ENCODE assay signal across 6 cellular contexts in the genomic region with DNA sequence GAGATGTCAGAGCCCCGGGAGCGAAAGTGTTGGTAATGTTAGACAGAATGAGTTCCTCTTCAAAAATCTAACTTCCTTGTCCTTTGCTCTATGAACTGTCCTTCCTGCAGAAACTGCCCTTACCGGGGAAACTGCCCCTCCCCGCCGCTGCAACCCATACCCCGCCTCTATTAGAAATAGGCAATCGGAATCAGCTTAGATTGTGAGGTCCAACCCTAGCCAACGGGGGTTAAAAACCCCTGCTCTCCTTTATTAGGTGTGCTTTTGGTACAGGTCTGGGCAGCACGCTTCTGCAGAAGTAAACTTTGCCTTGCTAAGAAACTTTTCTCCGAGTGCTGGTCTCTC. TPM values are rescaled to one million over a fixed set of nuclear protein-coding genes. Genes with fewer than 3 reads are reported as not detected.
A peak's percentile ranks its signal among the peaks of the same experiment; 100 is the strongest.
DNase-seq lines count a peak whose midpoint lies in the region; ATAC-seq and TF ChIP-seq lines count a peak whose summit lies in the region.

No MANE protein-coding gene starts in this region.

- H3K36me3 ChIP-seq in iPS DF 6.9 (ENCODE audit: control insufficient read depth, insufficient read depth, low read length), result peaks cover 3% of the 10 kb centered on the region; the same call in 1 of the 2 replicates

- DNase-seq in H9, result peak; percentile 57
- DNase-seq in iPS DF 6.9 (ENCODE audit: low read depth, low spot score), result no peak
- DNase-seq in GM13976 (ENCODE audit: low spot score), result no peak
- DNase-seq in epidermal melanocyte (ENCODE audit: insufficient read length, low spot score), result no peak
- DNase-seq in NCI-H187 (lab: John Stamatoyannopoulos, UW), result no peak

- no peaks in the 10 kb centered on the region for H3K79me1 ChIP-seq in H9 (ENCODE audit: insufficient read depth, low read depth, low read length, poor library complexity, severe bottlenecking)

- H3K18ac ChIP-seq in H9 (ENCODE audit: insufficient read length, low read depth, low read length), result peak overlapping the region; percentile 11

- no peak for TF ChIP-seq CTCF in H9 (conservative IDR thresholded peaks at IDR 0.05)
- no peak for TF ChIP-seq CTCF in GM13976 (IDR thresholded peaks at IDR 0.05; ENCODE audit: borderline replicate concordance, control extremely low read depth, extremely low read depth, insufficient read depth, missing control alignments)

- peak overlapping the region; percentile 79 for H3K4me2 ChIP-seq in H9 (ENCODE audit: insufficient read depth, insufficient read length, low read length)

- no peak overlapping the region for H2BK15ac ChIP-seq in H9 (ENCODE audit: low read depth, low read length)

- H4K91ac ChIP-seq in H9 (ENCODE audit: insufficient read length, low read depth, low read length), result no peak overlapping the region

- H3K56ac ChIP-seq in H9 (ENCODE audit: insufficient read length, low read depth, low read length), result no peak overlapping the region

- peak overlapping the region; percentile 57 for H2AFZ ChIP-seq in H9 (ENCODE audit: low read length)

- peak overlapping the region; percentile 93 to 96 (median 95) for H3K27ac Mint-ChIP-seq in H9

- H3K27me3 Mint-ChIP-seq in H9 (ENCODE audit: low read depth), result peaks cover 2% of the 10 kb centered on the region; the same call in 1 of the 2 replicates

- H3T11ph ChIP-seq in H9 (ENCODE audit: low read length), result no peak overlapping the region

- peaks cover 9 to 23% (median 19%) of the 10 kb centered on the region in 3 experiments for H3K36me3 Mint-ChIP-seq in H9 (ENCODE audit: insufficient read depth in 1 of 3, low read depth in 3 of 3)

- H2BK12ac ChIP-seq in H9 (ENCODE audit: insufficient read length, low read depth, low read length), result no peak overlapping the region

- H3K79me2 ChIP-seq in H9 (ENCODE audit: insufficient read depth, low read length), result no peaks in the 10 kb centered on the region

- peak; percentile 10 for ATAC-seq in SK-N-SH treated with all-trans-retinoic acid at 6 μM for 48 hours

- H2BK20ac ChIP-seq in H9 (ENCODE audit: low read depth, low read length, poor library complexity, severe bottlenecking), result no peak overlapping the region

- no CpG with 5 or more reads among the region's 10 CpGs for WGBS in H9 (ENCODE audit: extremely low coverage, insufficient read length, low lambda C conversion rate)
- WGBS in iPS DF 6.9 (ENCODE audit: insufficient coverage, insufficient read length), result no CpG with 5 or more reads among the region's 10 CpGs

- no peak overlapping the region for H2AK5ac ChIP-seq in H9 (ENCODE audit: insufficient read length, low read length)

- H3K4me1 ChIP-seq in H9 (ENCODE audit: insufficient read depth, low read length), result no peaks in the 10 kb centered on the region; the same call in 1 of the 2 replicates
- H3K4me1 ChIP-seq in iPS DF 6.9 (ENCODE audit: control insufficient read depth, insufficient read depth, low read length), result no peaks in the 10 kb centered on the region

- in situ Hi-C loops in GM13976 (cut with MboI; ENCODE audit: low sequenced_read_pairs, unreplicated experiment), result no loop called here

- H3K27ac ChIP-seq in H9 (ENCODE audit: insufficient read length, low read depth, low read length) (peak overlapping the region; percentile 4), iPS DF 6.9 (ENCODE audit: low read length) (no peak overlapping the region)

- no peaks in the 10 kb centered on the region for H3K27me3 ChIP-seq in H9 (ENCODE audit: insufficient read depth, low read length)
- no peaks in the 10 kb centered on the region for H3K27me3 ChIP-seq in iPS DF 6.9 (ENCODE audit: control insufficient read depth, insufficient read depth, low read length)

- no peak overlapping the region for H3K23ac ChIP-seq in H9 (ENCODE audit: insufficient read length, low read depth, low read length)

- no peaks in the 10 kb centered on the region for H4K20me1 ChIP-seq in H9 (ENCODE audit: control insufficient read depth, insufficient read depth, insufficient read length)

- peaks cover 9 to 11% of the 10 kb centered on the region in 2 experiments for H3K4me1 Mint-ChIP-seq in H9

- H3K9ac ChIP-seq in H9 (ENCODE audit: extremely low read depth, insufficient read length, low read length), result peak overlapping the region; percentile 5

- peak overlapping the region; percentile 80 to 91 for H3K4me3 Mint-ChIP-seq in H9

- H3K9me3 ChIP-seq in H9 (ENCODE audit: control insufficient read depth, low read depth, low read length) (no peaks in the 10 kb centered on the region), iPS DF 6.9 (ENCODE audit: control insufficient read depth, insufficient read depth, low read length) (no peaks in the 10 kb centered on the region)

- H3K4ac ChIP-seq in H9 (ENCODE audit: low read depth, low read length), result no peak overlapping the region

- no peak overlapping the region for H2BK5ac ChIP-seq in H9 (ENCODE audit: insufficient read length, low read length)

- H4K8ac ChIP-seq in H9 (replicated peaks; ENCODE audit: insufficient read length, low read depth, low read length), result no peak overlapping the region

- H3K14ac ChIP-seq in H9 (ENCODE audit: insufficient read depth, low read length), result no peak overlapping the region; the same call in 1 of the 2 replicates

- H3K23me2 ChIP-seq in H9 (ENCODE audit: insufficient read length, low read depth, low read length, poor library complexity, severe bottlenecking), result peaks cover 4% of the 10 kb centered on the region

- no peak overlapping the region for H2BK120ac ChIP-seq in H9 (ENCODE audit: low read depth, low read length, poor library complexity, severe bottlenecking)

- H4K5ac ChIP-seq in H9 (ENCODE audit: insufficient read length, low read depth, low read length), result no peak overlapping the region

- H3K4me3 ChIP-seq in iPS DF 6.9 (ENCODE audit: low read length), result peak overlapping the region; percentile 42; the same call in 1 of the 2 replicates

- H3K9me3 Mint-ChIP-seq in H9, result no peaks in the 10 kb centered on the region

TF ChIP-seq in SK-N-SH treated with all-trans-retinoic acid at 6 μM for 48 hours, 23 proteins besides CTCF, POLR2A, EP300 and RAD21 (continues in another document):
- TF ChIP-seq PPARA (CRISPR knock-in tag; IDR thresholded peaks at IDR 0.05; ENCODE audit: borderline replicate concordance) (no peak), ZFP30 (CRISPR knock-in tag; IDR thresholded peaks at IDR 0.05) (no peak), ISL1 (CRISPR knock-in tag; IDR thresholded peaks at IDR 0.05) (no peak), ESRRG (CRISPR knock-in tag; IDR thresholded peaks at IDR 0.05) (no peak), CSDC2 (CRISPR knock-in tag; IDR thresholded peaks at IDR 0.05) (no peak), PATZ1 (CRISPR knock-in tag; IDR thresholded peaks at IDR 0.05; ENCODE audit: borderline replicate concordance) (no peak), CSRNP3 (CRISPR knock-in tag; IDR thresholded peaks at IDR 0.05) (no peak), RARB (CRISPR knock-in tag; IDR thresholded peaks at IDR 0.05) (no peak)
- TF ChIP-seq, protein P1, sequence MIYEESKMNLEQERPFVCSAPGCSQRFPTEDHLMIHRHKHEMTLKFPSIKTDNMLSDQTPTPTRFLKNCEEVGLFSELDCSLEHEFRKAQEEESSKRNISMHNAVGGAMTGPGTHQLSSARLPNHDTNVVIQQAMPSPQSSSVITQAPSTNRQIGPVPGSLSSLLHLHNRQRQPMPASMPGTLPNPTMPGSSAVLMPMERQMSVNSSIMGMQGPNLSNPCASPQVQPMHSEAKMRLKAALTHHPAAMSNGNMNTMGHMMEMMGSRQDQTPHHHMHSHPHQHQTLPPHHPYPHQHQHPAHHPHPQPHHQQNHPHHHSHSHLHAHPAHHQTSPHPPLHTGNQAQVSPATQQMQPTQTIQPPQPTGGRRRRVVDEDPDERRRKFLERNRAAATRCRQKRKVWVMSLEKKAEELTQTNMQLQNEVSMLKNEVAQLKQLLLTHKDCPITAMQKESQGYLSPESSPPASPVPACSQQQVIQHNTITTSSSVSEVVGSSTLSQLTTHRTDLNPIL (CRISPR knock-in tag; IDR thresholded peaks at IDR 0.05; ENCODE audit: low read depth), result no peak

RNA-seq across cellular contexts. Expression of gene CAPNS1, which starts 11.5 kb away (rescaled TPM):
- 379 and 399 TPM in 2 replicates for total RNA-seq in H9 (2021)

RNA-seq across cellular contexts. Expression of gene TBCB, which starts 13.1 kb away (rescaled TPM):
- total RNA-seq in H9 (2021), result 203 and 216 TPM in 2 replicates

RNA-seq across cellular contexts. Expression of gene POLR2I, which starts 13.7 kb away (rescaled TPM):
- 145 and 146 TPM in 2 replicates for total RNA-seq in H9 (2021)

RNA-seq across cellular contexts. Expression of gene OVOL3, which starts 17.4 kb away (rescaled TPM):
- not detected in 2 replicates for total RNA-seq in H9 (2021)

RNA-seq across cellular contexts. Expression of gene COX7A1, which starts 23.9 kb away (rescaled TPM):
- not detected in 2 replicates for total RNA-seq in H9 (2021)
